21 cellular contexts compared by ENCODE assay signal in genomic region chr10:97822261-97822687, GRCh38. TPM values are rescaled to one million over a fixed set of nuclear protein-coding genes. Genes with fewer than 3 reads are reported as not detected.
DNase-seq lines count a peak whose midpoint lies in the region; ATAC-seq, FAIRE-seq and TF ChIP-seq lines count a peak whose summit lies in the region.
"Had no signal": no experiment of that assay in that cellular context is flagged by ENCODE, and none has a peak within 500 bp of the region (broad histone marks: within the 10 kb centered on the region; RNA-seq: fewer than 3 reads in every experiment).

No MANE protein-coding gene starts in this region.

- no peaks in the 10 kb centered on the region for H3K36me3 ChIP-seq in pancreas
- H3K36me3 ChIP-seq: BLaER1, brain microvascular endothelial cell, neutrophil, vagina had no signal

- WGBS in pancreas, 2 donors = 67 to 74% methylated on average over 10 of the region's 10 CpGs

- ATAC-seq in pancreas = peak; percentile 16 to 73 (median 72)
- no peak for ATAC-seq in GM21717 (IDR thresholded peaks at IDR 0.05; ENCODE audit: unreplicated experiment)

- H3K27ac Mint-ChIP-seq in T-helper 2 cell treated with Interferon-gamma antibody and Interleukin-4, amounts not matched to agents 5 μg/mL and 100 μg/mL, for 36 hours = no peak overlapping the region
- H3K27ac Mint-ChIP-seq: activated naive CD4-positive, alpha-beta T cell treated with anti-CD3 and anti-CD28 coated beads, Interleukin-2, amount 10 ng/mL, durations not matched to agents 7 days and 5 days; T-helper 1 cell treated with Interleukin-12 subunit alpha and Interleukin-12 subunit beta and Interleukin-4 antibody, amounts not matched to agents 30 μg/mL and 1 μg/mL, for 36 hours had no signal

- H3K27ac ChIP-seq in dorsolateral prefrontal cortex (peak overlapping the region in 22 of 59 donors; percentile 5 to 89 (median 52)), pancreas (peak overlapping the region in 1 of 4 donors; percentile 17)
- H3K27ac ChIP-seq: BLaER1, brain microvascular endothelial cell, neutrophil, vagina had no signal

- no peaks in the 10 kb centered on the region for H3K36me3 Mint-ChIP-seq in T-helper 2 cell treated with Interferon-gamma antibody and Interleukin-4, amounts not matched to agents 5 μg/mL and 100 μg/mL, for 36 hours (ENCODE audit: low read depth)
- H3K36me3 Mint-ChIP-seq: activated naive CD4-positive, alpha-beta T cell treated with anti-CD3 and anti-CD28 coated beads, Interleukin-2, amount 10 ng/mL, durations not matched to agents 7 days and 5 days had no signal

- FAIRE-seq in pancreas (lab: Jason Lieb, UNC) = no peak
- FAIRE-seq: small intestine had no signal

- no peaks in the 10 kb centered on the region for H3K4me1 Mint-ChIP-seq in T-helper 2 cell treated with Interferon-gamma antibody and Interleukin-4, amounts not matched to agents 5 μg/mL and 100 μg/mL, for 36 hours (ENCODE audit: low read depth)
- H3K4me1 Mint-ChIP-seq: activated naive CD4-positive, alpha-beta T cell treated with anti-CD3 and anti-CD28 coated beads, Interleukin-2, amount 10 ng/mL, durations not matched to agents 7 days and 5 days had no signal

- TF ChIP-seq CTCF in dorsolateral prefrontal cortex (IDR thresholded peaks at IDR 0.05 in 54 of 56, conservative IDR thresholded peaks at IDR 0.05 in 2 of 56; ENCODE audit: low read depth in 1 of 56, partially characterized antibody in 56 of 56) = no peak
- TF ChIP-seq CTCF in pancreas (IDR thresholded peaks at IDR 0.05) = no peak

- H3K4me3 ChIP-seq in dorsolateral prefrontal cortex = no peak overlapping the region
- H3K4me3 ChIP-seq in pancreas = no peak overlapping the region
- H3K4me3 ChIP-seq: BLaER1, vagina had no signal

- H3K27me3 ChIP-seq in dorsolateral prefrontal cortex (no peaks in the 10 kb centered on the region), pancreas (no peaks in the 10 kb centered on the region)
- H3K27me3 ChIP-seq: BLaER1, vagina had no signal

- H3K4me3 Mint-ChIP-seq in T-helper 2 cell treated with Interferon-gamma antibody and Interleukin-4, amounts not matched to agents 5 μg/mL and 100 μg/mL, for 36 hours = no peak overlapping the region
- H3K4me3 Mint-ChIP-seq: activated naive CD4-positive, alpha-beta T cell treated with anti-CD3 and anti-CD28 coated beads, Interleukin-2, amount 10 ng/mL, durations not matched to agents 7 days and 5 days; T-helper 1 cell treated with Interleukin-12 subunit alpha and Interleukin-12 subunit beta and Interleukin-4 antibody, amounts not matched to agents 30 μg/mL and 1 μg/mL, for 36 hours had no signal

- DNase-seq in G401 (ENCODE audit: low spot score) = peak; percentile 57
- DNase-seq in NCI-H146 treated with DMSO at 0.1 percent for 48 hours (lab: John Stamatoyannopoulos, UW; ENCODE audit: unreplicated experiment) = peak; percentile 59
- peak in 6 of 10 donors; percentile 16 to 60 (median 34) for DNase-seq in dorsolateral prefrontal cortex
- DNase-seq in pancreas = peak in 2 of 6 donors; percentile 28 to 29
- DNase-seq in T-helper 2 cell treated with Interferon-gamma antibody and Interleukin-4, amounts not matched to agents 5 μg/mL and 100 μg/mL, for 36 hours (ENCODE audit: low spot score) = no peak
- DNase-seq in EL = no peak
- DNase-seq: activated CD8-positive, alpha-beta memory T cell treated with anti-CD3 and anti-CD28 coated beads, Interleukin-2, amount 50 U/mL, for 48 hours; activated naive CD4-positive, alpha-beta T cell treated with anti-CD3 and anti-CD28 coated beads, Interleukin-2, amount 10 ng/mL, durations not matched to agents 7 days and 5 days; brain microvascular endothelial cell; effector CD4-positive, alpha-beta T cell; GOT3; small intestine; stimulated activated naive CD4-positive, alpha-beta T cell had no signal

- H3K4me1 ChIP-seq in pancreas = no peaks in the 10 kb centered on the region
- H3K4me1 ChIP-seq: vagina had no signal

- intact Hi-C loops in dorsolateral prefrontal cortex (cut with DNase I) (no loop called here), pancreas (cut with DNase I) (no loop called here)

- no peaks in the 10 kb centered on the region for H3K9me3 Mint-ChIP-seq in T-helper 2 cell treated with Interferon-gamma antibody and Interleukin-4, amounts not matched to agents 5 μg/mL and 100 μg/mL, for 36 hours
- H3K9me3 Mint-ChIP-seq: activated naive CD4-positive, alpha-beta T cell treated with anti-CD3 and anti-CD28 coated beads, Interleukin-2, amount 10 ng/mL, durations not matched to agents 7 days and 5 days; T-helper 1 cell treated with Interleukin-12 subunit alpha and Interleukin-12 subunit beta and Interleukin-4 antibody, amounts not matched to agents 30 μg/mL and 1 μg/mL, for 36 hours had no signal

- H3K9me3 ChIP-seq in pancreas = no peaks in the 10 kb centered on the region
- H3K9me3 ChIP-seq: BLaER1, neutrophil, vagina had no signal

- in situ Hi-C loops in G401 (cut with HindIII; ENCODE audit: low sequenced_read_pairs) = no loop called here

- H3K27me3 Mint-ChIP-seq in T-helper 2 cell treated with Interferon-gamma antibody and Interleukin-4, amounts not matched to agents 5 μg/mL and 100 μg/mL, for 36 hours (ENCODE audit: low read depth) = peaks cover 5% of the 10 kb centered on the region

RNA-seq across cellular contexts. Expression of gene GOLGA7B, which starts 27.4 kb away (rescaled TPM):
- 0.12 TPM in 1 of 2 replicates, not detected in the other for total RNA-seq in G401 (2014; rRNA removed; shearing (Covaris generic))
- 10 to 100 TPM; 14.3 to 57.1 (median 35.8) TPM for total RNA-seq in dorsolateral prefrontal cortex
- 1 to 10 TPM; 2.0 to 7.8 (median 3.4) TPM for total RNA-seq in pancreas
- polyA plus RNA-seq in pancreas = 10 to 100 TPM; 18.7 to 38.7 TPM

RNA-seq across cellular contexts. Expression of gene SFRP5, which starts 50.5 kb away (rescaled TPM):
- total RNA-seq in G401 (2014; rRNA removed; shearing (Covaris generic)) = not detected in 2 replicates
- total RNA-seq in dorsolateral prefrontal cortex (1 to 10 TPM in 59 of 120 experiments, under 1 TPM in 57, not detected in 4; 0.33 to 3.5 (median 1.0) TPM), pancreas (100 to 1,000 TPM in 1 of 6 donors, 10 to 100 TPM in 5; 59.8 to 159 (median 67.7) TPM)
- 100 to 1,000 TPM; 148 to 180 TPM for polyA plus RNA-seq in pancreas
- total RNA-seq: fibroblast of villous mesenchyme, mesenteric fat pad, OCI-LY7 had no signal

Comparison
In these comparisons a context has a peak if more than half of its experiments do, and no peak if none do; other contexts are left out.
1. DNase-seq: peak in G401 (single experiment), NCI-H146 treated with DMSO at 0.1 percent for 48 hours (single experiment) and dorsolateral prefrontal cortex (6 of 10); none in T-helper 2 cell treated with Interferon-gamma antibody and Interleukin-4, amounts not matched to agents 5 μg/mL and 100 μg/mL, for 36 hours (single experiment) and EL (single experiment).
2. RNA of gene SFRP5, which starts 50.5 kb away (total RNA-seq): 59.8 to 159 TPM in pancreas; 0.33 to 3.5 TPM in dorsolateral prefrontal cortex and not detected in G401; every median in the first group is over 10 times any median in the second.